In the genomic region with DNA sequence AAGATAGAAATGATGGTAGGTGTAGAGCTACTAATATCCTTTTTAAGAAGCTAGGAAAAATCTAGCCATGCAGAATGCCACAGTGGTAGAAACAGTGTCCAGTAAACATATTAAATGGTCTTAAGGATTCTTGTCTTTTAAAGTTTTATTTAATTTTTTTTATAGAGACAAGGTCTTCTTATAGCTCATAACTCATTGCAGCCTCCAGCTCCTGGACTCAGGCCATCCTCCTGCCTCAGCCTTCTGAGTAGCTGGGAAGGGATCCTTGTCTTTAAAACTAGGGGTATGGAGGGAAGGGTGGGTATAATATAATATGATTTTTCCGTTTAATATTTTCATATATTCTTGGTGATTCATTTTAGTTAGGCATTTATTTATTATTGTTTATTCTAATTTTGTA, we compare ENCODE assay signal across 1 cellular context.
TF ChIP-seq lines count a peak whose summit lies in the region.

No MANE protein-coding gene starts in this region.

TF ChIP-seq in SK-N-SH, 30 proteins besides CTCF, POLR2A, EP300 and RAD21 (continued from another document):
- TF ChIP-seq, protein P1, sequence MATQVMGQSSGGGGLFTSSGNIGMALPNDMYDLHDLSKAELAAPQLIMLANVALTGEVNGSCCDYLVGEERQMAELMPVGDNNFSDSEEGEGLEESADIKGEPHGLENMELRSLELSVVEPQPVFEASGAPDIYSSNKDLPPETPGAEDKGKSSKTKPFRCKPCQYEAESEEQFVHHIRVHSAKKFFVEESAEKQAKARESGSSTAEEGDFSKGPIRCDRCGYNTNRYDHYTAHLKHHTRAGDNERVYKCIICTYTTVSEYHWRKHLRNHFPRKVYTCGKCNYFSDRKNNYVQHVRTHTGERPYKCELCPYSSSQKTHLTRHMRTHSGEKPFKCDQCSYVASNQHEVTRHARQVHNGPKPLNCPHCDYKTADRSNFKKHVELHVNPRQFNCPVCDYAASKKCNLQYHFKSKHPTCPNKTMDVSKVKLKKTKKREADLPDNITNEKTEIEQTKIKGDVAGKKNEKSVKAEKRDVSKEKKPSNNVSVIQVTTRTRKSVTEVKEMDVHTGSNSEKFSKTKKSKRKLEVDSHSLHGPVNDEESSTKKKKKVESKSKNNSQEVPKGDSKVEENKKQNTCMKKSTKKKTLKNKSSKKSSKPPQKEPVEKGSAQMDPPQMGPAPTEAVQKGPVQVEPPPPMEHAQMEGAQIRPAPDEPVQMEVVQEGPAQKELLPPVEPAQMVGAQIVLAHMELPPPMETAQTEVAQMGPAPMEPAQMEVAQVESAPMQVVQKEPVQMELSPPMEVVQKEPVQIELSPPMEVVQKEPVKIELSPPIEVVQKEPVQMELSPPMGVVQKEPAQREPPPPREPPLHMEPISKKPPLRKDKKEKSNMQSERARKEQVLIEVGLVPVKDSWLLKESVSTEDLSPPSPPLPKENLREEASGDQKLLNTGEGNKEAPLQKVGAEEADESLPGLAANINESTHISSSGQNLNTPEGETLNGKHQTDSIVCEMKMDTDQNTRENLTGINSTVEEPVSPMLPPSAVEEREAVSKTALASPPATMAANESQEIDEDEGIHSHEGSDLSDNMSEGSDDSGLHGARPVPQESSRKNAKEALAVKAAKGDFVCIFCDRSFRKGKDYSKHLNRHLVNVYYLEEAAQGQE (IDR thresholded peaks at IDR 0.05; ENCODE audit: low read depth, low read length) = no peak
- TF ChIP-seq JUND (IDR thresholded peaks at IDR 0.05) (no peak), USF2 (IDR thresholded peaks at IDR 0.05; ENCODE audit: borderline replicate concordance, low read depth, low read length) (no peak), MAX (IDR thresholded peaks at IDR 0.05; ENCODE audit: low read depth) (no peak), RCOR1 (IDR thresholded peaks at IDR 0.05; ENCODE audit: low read length) (no peak), FOXM1 (IDR thresholded peaks at IDR 0.05; ENCODE audit: low read depth) (no peak)
